ENCODE assay signal across 29 cellular contexts in the genomic region with DNA sequence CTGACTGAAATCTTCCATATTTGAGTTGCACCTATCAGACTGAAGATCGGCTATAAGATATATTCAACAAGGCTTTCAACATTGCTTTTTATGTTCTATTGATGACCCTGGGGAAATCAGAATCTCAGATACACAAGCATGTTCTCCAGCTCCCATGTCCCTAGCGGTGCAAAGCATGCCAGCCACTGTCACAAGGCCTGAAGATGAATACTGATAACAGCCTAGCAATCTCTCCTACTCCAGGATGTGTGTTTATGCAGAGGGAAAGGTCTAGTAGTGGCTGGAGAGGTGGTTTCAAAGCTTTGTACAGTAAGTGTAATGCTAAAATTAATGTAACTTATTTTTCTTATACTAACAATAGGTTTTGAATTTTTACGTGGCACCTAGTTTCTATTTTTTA.
"Had no signal": no experiment of that assay in that cellular context is flagged by ENCODE, and none has a peak within 500 bp of the region (broad histone marks: within the 10 kb centered on the region; RNA-seq: fewer than 3 reads in every experiment).

No MANE protein-coding gene starts in this region.

- FAIRE-seq: endometrium had no signal

- H3K4me1 Mint-ChIP-seq: immature natural killer cell; stimulated activated effector memory CD8-positive, alpha-beta T cell treated with anti-CD3 and anti-CD28 coated beads, Interleukin-12 subunit alpha, Interleukin-12 subunit beta, amount 100 ng/mL, for 72 hours had no signal

- H3K27me3 Mint-ChIP-seq: effector memory CD8-positive, alpha-beta T cell; natural killer cell treated with Interleukin-12 subunit alpha and Interleukin-12 subunit beta and Interleukin-15 and Interleukin-18, amount 100 ng/mL, for 72 hours; progenitor cell of endocrine pancreas had no signal

- H3K4me2 ChIP-seq: neural progenitor cell, smooth muscle cell had no signal

- H2AFZ ChIP-seq: neural progenitor cell, parathyroid adenoma had no signal

- H3K4me3 Mint-ChIP-seq: effector memory CD8-positive, alpha-beta T cell; immature natural killer cell; natural killer cell treated with Interleukin-12 subunit alpha and Interleukin-12 subunit beta and Interleukin-15 and Interleukin-18, amount 100 ng/mL, for 72 hours; neural progenitor cell; stimulated activated effector memory CD8-positive, alpha-beta T cell treated with anti-CD3 and anti-CD28 coated beads, Interleukin-12 subunit alpha, Interleukin-12 subunit beta, amount 100 ng/mL, for 72 hours had no signal

- H3K27me3 ChIP-seq: esophagus squamous epithelium, neural progenitor cell, stomach, thyroid gland, vagina had no signal

- H3K36me3 ChIP-seq: esophagus squamous epithelium, lower lobe of right lung, stomach, thyroid gland, vagina had no signal

- H3K4me3 ChIP-seq: coronary artery, esophagus squamous epithelium, lower lobe of right lung, neural progenitor cell, smooth muscle cell, stomach, thyroid gland, vagina had no signal

- H3K9me3 ChIP-seq: esophagus squamous epithelium, lower lobe of right lung, stomach, thyroid gland, vagina had no signal

- H3K9ac ChIP-seq: neural progenitor cell, parathyroid adenoma had no signal

- H3K27ac Mint-ChIP-seq: effector memory CD8-positive, alpha-beta T cell; immature natural killer cell; natural killer cell treated with Interleukin-12 subunit alpha and Interleukin-12 subunit beta and Interleukin-15 and Interleukin-18, amount 100 ng/mL, for 72 hours; neural progenitor cell; progenitor cell of endocrine pancreas; stimulated activated effector memory CD8-positive, alpha-beta T cell treated with anti-CD3 and anti-CD28 coated beads, Interleukin-12 subunit alpha, Interleukin-12 subunit beta, amount 100 ng/mL, for 72 hours had no signal

- H3K36me3 Mint-ChIP-seq: immature natural killer cell; natural killer cell treated with Interleukin-12 subunit alpha and Interleukin-12 subunit beta and Interleukin-15 and Interleukin-18, amount 100 ng/mL, for 72 hours; stimulated activated effector memory CD8-positive, alpha-beta T cell treated with anti-CD3 and anti-CD28 coated beads, Interleukin-12 subunit alpha, Interleukin-12 subunit beta, amount 100 ng/mL, for 72 hours had no signal

- H3K9me3 Mint-ChIP-seq: effector memory CD8-positive, alpha-beta T cell; natural killer cell treated with Interleukin-12 subunit alpha and Interleukin-12 subunit beta and Interleukin-15 and Interleukin-18, amount 100 ng/mL, for 72 hours; neural progenitor cell had no signal

- DNase-seq: dermis blood vessel endothelial cell; effector memory CD8-positive, alpha-beta T cell; erythroblast; esophagus squamous epithelium; foreskin melanocyte; hypothalamus; immature natural killer cell; islet precursor cell; kidney glomerular epithelial cell; left colon; left ventricle myocardium superior; lower lobe of right lung; stimulated activated CD4-positive, alpha-beta T cell treated with anti-CD3 and anti-CD28 coated beads, Interleukin-12 subunit alpha, Interleukin-12 subunit beta, amount 100 ng/mL, for 4 hours; stimulated activated CD4-positive, alpha-beta T cell treated with anti-CD3 and anti-CD28 coated beads, Interleukin-1b, Interleukin-23, amount 100 ng/mL, for 48 hours; stimulated activated CD4-positive, alpha-beta T cell treated with anti-CD3 and anti-CD28 coated beads, Interleukin-4, amount 100 ng/mL, for 1 hour; stimulated activated naive CD4-positive, alpha-beta T cell treated with Interleukin-2 at 50 U/mL for 16 hours; stomach; thyroid gland; trophoblast cell had no signal

- H3K79me2 ChIP-seq: parathyroid adenoma had no signal

- H3K27ac ChIP-seq: coronary artery, esophagus squamous epithelium, lower lobe of right lung, neural progenitor cell, parathyroid adenoma, stomach, thyroid gland, vagina had no signal

- ATAC-seq: effector memory CD8-positive, alpha-beta T cell; left colon; left ventricle myocardium superior; lower lobe of right lung; natural killer cell treated with Interleukin-12 subunit alpha and Interleukin-12 subunit beta and Interleukin-15 and Interleukin-18, amount 100 ng/mL, for 72 hours; sciatic nerve; stimulated activated effector memory CD8-positive, alpha-beta T cell treated with anti-CD3 and anti-CD28 coated beads, Interleukin-12 subunit alpha, Interleukin-12 subunit beta, amount 100 ng/mL, for 72 hours had no signal

- H3K4me1 ChIP-seq: esophagus squamous epithelium, lower lobe of right lung, parathyroid adenoma, thyroid gland, vagina had no signal
